8 cellular contexts compared by ENCODE assay signal in the genomic region with DNA sequence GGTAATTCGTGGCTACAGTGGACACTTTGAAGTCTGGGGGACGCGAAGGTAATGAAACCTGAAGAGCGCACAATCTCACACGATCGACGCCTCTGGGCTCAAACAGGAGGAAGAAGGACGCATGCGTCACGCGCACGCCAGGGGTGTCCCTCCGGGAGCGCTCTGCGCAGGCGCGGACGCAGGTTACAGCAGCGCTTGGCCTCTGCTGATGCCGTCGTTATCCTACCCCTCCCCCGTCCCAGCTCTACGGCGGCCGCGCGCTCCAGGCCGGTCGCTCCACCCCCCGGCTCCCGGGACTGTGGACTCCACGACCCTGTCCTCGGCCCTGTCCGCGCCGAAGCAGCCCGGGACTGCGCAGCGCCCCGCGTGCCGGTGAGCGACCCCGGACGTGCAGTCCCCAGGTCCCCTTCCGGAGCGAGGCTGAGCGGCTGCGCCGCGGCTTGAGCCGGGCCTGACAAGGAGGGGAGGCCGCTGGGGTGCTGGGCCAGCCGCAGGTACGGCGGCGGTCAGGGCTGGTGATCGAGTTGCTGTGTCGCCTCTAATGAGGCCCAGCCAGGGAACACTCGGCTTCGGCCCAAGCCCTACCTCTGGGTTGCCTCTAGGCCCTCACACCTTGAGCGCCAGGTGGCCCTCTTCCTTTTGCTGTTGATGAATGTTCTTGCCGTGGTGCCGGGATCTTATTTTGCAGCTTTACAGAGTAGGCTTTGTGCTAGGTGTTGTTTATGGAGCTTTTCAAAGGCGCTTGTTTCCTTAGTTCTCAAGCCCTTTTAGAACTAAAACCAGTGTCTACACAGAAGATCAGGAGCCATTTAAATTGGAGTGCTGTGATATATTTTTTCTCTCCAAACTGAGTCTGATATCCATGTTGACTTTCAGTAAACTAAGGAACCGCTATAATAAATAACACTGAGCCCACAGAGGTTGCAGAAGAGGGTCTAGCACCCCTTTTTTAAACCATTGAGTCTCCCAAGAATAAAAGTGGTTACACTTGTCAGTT. TPM values are rescaled to one million over a fixed set of nuclear protein-coding genes. Genes with fewer than 3 reads are reported as not detected.
DNase-seq lines count a peak whose midpoint lies in the region; ATAC-seq and TF ChIP-seq lines count a peak whose summit lies in the region.

A gene (plus strand): TSS at position 241 of the 997 bp plus-strand sequence. CDS start 3,517 bp downstream, outside the sequence.

- H3K4me1 ChIP-seq in esophagus (ENCODE audit: control insufficient read depth in 2 of 2, insufficient read depth in 2 of 2, low read length in 1 of 2) (peaks cover 0 to 3% of the 10 kb centered on the region in 2 donors), mucosa of stomach (ENCODE audit: control insufficient read depth, insufficient read depth, low read length) (peaks cover 6% of the 10 kb centered on the region)

- H3K4me3 ChIP-seq in esophagus (ENCODE audit: low read depth in 1 of 2, low read length in 2 of 2) (peak within 1 kb of the TSS; percentile 73 to 86), mucosa of stomach (ENCODE audit: low read length) (peak within 1 kb of the TSS; percentile 88)

- H3K27me3 ChIP-seq in esophagus (ENCODE audit: control insufficient read depth in 1 of 2, insufficient read depth in 2 of 2, low read length in 2 of 2) (no peaks in the 10 kb centered on the region), mucosa of stomach (ENCODE audit: control insufficient read depth, insufficient read depth, low read length) (no peaks in the 10 kb centered on the region)

- no peaks in the 10 kb centered on the region for H3K9me3 ChIP-seq in esophagus (ENCODE audit: control insufficient read depth in 2 of 2, insufficient read depth in 1 of 2, low read depth in 1 of 2, low read length in 1 of 2)
- no peaks in the 10 kb centered on the region for H3K9me3 ChIP-seq in mucosa of stomach (ENCODE audit: control insufficient read depth, low read length)

- H3K4me3 Mint-ChIP-seq in activated T-cell treated with anti-CD3 and anti-CD28 coated beads, Interleukin-2, amount 50 U/mL, for 4 hours = peak within 1 kb of the TSS; percentile 88

- H3K4me1 Mint-ChIP-seq in activated T-cell treated with anti-CD3 and anti-CD28 coated beads, Interleukin-2, amount 50 U/mL, for 4 hours (ENCODE audit: low read depth) = peaks cover 38% of the 10 kb centered on the region

- TF ChIP-seq EP300 in Ishikawa (IDR thresholded peaks at IDR 0.05; ENCODE audit: borderline replicate concordance) = 0 out of 2 replicates have a peak, but pooled peaks have one; percentile 12

- WGBS in esophagus, 2 donors = 0 to 1% methylated on average over 53 to 66 of the region's 66 CpGs

- peaks cover 16% of the 10 kb centered on the region for H3K36me3 Mint-ChIP-seq in activated T-cell treated with anti-CD3 and anti-CD28 coated beads, Interleukin-2, amount 50 U/mL, for 4 hours (ENCODE audit: insufficient read depth)

- H3K27me3 Mint-ChIP-seq in activated T-cell treated with anti-CD3 and anti-CD28 coated beads, Interleukin-2, amount 50 U/mL, for 4 hours (ENCODE audit: low read depth) = no peaks in the 10 kb centered on the region

- H3K9me3 Mint-ChIP-seq in activated T-cell treated with anti-CD3 and anti-CD28 coated beads, Interleukin-2, amount 50 U/mL, for 4 hours = no peaks in the 10 kb centered on the region

- peak within 1 kb of the TSS; percentile 93 to 96 for H3K27ac ChIP-seq in esophagus (ENCODE audit: low read depth in 2 of 2, low read length in 1 of 2)

- DNase-seq in DMS153 treated with DMSO at 0.1 percent for 48 hours (lab: John Stamatoyannopoulos, UW; ENCODE audit: unreplicated experiment) (peak; percentile 97), OCI-M2 (lab: John Stamatoyannopoulos, UW; ENCODE audit: unreplicated experiment) (peak; percentile 67)
- peak; percentile 96 for DNase-seq in activated T-cell treated with anti-CD3 and anti-CD28 coated beads, Interleukin-2, amount 50 U/mL, for 4 hours
- peak; percentile 87 to 94 for DNase-seq in stimulated activated CD8-positive, alpha-beta memory T cell treated with anti-CD3 and anti-CD28 coated beads, Interleukin-7, amount 100 ng/mL, for 1 hour (ENCODE audit: low read depth in 2 of 2)

- no peak; the same call in 1 of the 2 replicates for TF ChIP-seq RAD21 in Ishikawa (IDR thresholded peaks at IDR 0.05; ENCODE audit: low read depth)

- peak; percentile 97 for ATAC-seq in GM21576 (IDR thresholded peaks at IDR 0.05; ENCODE audit: unreplicated experiment)
- peak; percentile 94 to 95 for ATAC-seq in activated T-cell treated with anti-CD3 and anti-CD28 coated beads, Interleukin-2, amount 50 U/mL, for 4 hours

- peak within 1 kb of the TSS; percentile 89 for H3K9ac ChIP-seq in mucosa of stomach (ENCODE audit: low read length)

- H3K36me3 ChIP-seq in esophagus (ENCODE audit: control insufficient read depth in 2 of 2, insufficient read depth in 2 of 2, low read length in 1 of 2) = no peaks in the 10 kb centered on the region
- no peaks in the 10 kb centered on the region for H3K36me3 ChIP-seq in mucosa of stomach (ENCODE audit: control insufficient read depth, insufficient read depth, low read length)

TF ChIP-seq in Ishikawa, 13 proteins besides CTCF, POLR2A, EP300 and RAD21:
- TF ChIP-seq CREB1 (IDR thresholded peaks at IDR 0.05; ENCODE audit: low read depth) = peak; percentile 54; the same call in 1 of the 2 replicates
- TF ChIP-seq, protein P1, sequence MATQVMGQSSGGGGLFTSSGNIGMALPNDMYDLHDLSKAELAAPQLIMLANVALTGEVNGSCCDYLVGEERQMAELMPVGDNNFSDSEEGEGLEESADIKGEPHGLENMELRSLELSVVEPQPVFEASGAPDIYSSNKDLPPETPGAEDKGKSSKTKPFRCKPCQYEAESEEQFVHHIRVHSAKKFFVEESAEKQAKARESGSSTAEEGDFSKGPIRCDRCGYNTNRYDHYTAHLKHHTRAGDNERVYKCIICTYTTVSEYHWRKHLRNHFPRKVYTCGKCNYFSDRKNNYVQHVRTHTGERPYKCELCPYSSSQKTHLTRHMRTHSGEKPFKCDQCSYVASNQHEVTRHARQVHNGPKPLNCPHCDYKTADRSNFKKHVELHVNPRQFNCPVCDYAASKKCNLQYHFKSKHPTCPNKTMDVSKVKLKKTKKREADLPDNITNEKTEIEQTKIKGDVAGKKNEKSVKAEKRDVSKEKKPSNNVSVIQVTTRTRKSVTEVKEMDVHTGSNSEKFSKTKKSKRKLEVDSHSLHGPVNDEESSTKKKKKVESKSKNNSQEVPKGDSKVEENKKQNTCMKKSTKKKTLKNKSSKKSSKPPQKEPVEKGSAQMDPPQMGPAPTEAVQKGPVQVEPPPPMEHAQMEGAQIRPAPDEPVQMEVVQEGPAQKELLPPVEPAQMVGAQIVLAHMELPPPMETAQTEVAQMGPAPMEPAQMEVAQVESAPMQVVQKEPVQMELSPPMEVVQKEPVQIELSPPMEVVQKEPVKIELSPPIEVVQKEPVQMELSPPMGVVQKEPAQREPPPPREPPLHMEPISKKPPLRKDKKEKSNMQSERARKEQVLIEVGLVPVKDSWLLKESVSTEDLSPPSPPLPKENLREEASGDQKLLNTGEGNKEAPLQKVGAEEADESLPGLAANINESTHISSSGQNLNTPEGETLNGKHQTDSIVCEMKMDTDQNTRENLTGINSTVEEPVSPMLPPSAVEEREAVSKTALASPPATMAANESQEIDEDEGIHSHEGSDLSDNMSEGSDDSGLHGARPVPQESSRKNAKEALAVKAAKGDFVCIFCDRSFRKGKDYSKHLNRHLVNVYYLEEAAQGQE (IDR thresholded peaks at IDR 0.05; ENCODE audit: low read depth) = 0 out of 2 replicates have a peak, but pooled peaks have one; percentile 11
- peak; percentile 68; the same call in 1 of the 2 replicates for TF ChIP-seq TAF1 (IDR thresholded peaks at IDR 0.05; ENCODE audit: low read depth)
- no peak for TF ChIP-seq EGR1 (IDR thresholded peaks at IDR 0.05)
- no peak for TF ChIP-seq CEBPB (IDR thresholded peaks at IDR 0.05)
- TF ChIP-seq, protein P2, sequence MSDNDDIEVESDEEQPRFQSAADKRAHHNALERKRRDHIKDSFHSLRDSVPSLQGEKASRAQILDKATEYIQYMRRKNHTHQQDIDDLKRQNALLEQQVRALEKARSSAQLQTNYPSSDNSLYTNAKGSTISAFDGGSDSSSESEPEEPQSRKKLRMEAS (IDR thresholded peaks at IDR 0.05) = peak; percentile 95
- TF ChIP-seq, protein P3, sequence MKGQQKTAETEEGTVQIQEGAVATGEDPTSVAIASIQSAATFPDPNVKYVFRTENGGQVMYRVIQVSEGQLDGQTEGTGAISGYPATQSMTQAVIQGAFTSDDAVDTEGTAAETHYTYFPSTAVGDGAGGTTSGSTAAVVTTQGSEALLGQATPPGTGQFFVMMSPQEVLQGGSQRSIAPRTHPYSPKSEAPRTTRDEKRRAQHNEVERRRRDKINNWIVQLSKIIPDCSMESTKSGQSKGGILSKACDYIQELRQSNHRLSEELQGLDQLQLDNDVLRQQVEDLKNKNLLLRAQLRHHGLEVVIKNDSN (IDR thresholded peaks at IDR 0.05) = 0 out of 2 replicates have a peak, but pooled peaks have one; percentile 12
- TF ChIP-seq FOXM1 (IDR thresholded peaks at IDR 0.05; ENCODE audit: borderline replicate concordance, low read depth) = no peak
- no peak; the same call in 1 of the 2 replicates for TF ChIP-seq YY1 (IDR thresholded peaks at IDR 0.05; ENCODE audit: low read depth)

RNA-seq across cellular contexts. Expression of the gene that starts here (rescaled TPM):
- 10 to 100 TPM; 21.8 to 25.4 (median 22.1) TPM for total RNA-seq in activated T-cell treated with anti-CD3 and anti-CD28 coated beads, Interleukin-2, amount 50 U/mL, for 4 hours
- 10 to 100 TPM; 11.8 to 12.1 TPM for polyA plus RNA-seq in esophagus

Comparison
In these comparisons a context has a peak if more than half of its experiments do, and no peak if none do; other contexts are left out.
1. Peak in every context shown above with its lines: DNase-seq, ATAC-seq, H3K4me3 ChIP-seq and H3K27ac ChIP-seq.